ENCODE assay signal across 8 cellular contexts in genomic region chr7:140212100-140212881, GRCh38. TPM values are rescaled to one million over a fixed set of nuclear protein-coding genes. Genes with fewer than 3 reads are reported as not detected.
A peak's percentile ranks its signal among the peaks of the same experiment; 100 is the strongest.
DNase-seq lines count a peak whose midpoint lies in the region; ATAC-seq and TF ChIP-seq lines count a peak whose summit lies in the region.

No MANE protein-coding gene starts in this region.

- peak; percentile 67 for ATAC-seq in HG02885 (IDR thresholded peaks at IDR 0.05; ENCODE audit: poor library complexity, unreplicated experiment)

- H3K9me3 ChIP-seq in breast epithelium: no peaks in the 10 kb centered on the region
- no peaks in the 10 kb centered on the region for H3K9me3 ChIP-seq in endodermal cell (ENCODE audit: control insufficient read depth, low read length)

- H3K27ac ChIP-seq in breast epithelium (peak overlapping the region; percentile 65 to 67), caudate nucleus (ENCODE audit: low read depth, low read length) (no peak overlapping the region), endodermal cell (ENCODE audit: low read depth, low read length) (no peak overlapping the region)

- H3K9me3 Mint-ChIP-seq in MCF 10A (ENCODE audit: unreplicated experiment) (peaks cover 9% of the 10 kb centered on the region), HFFc6 (peaks cover 11% of the 10 kb centered on the region), endodermal cell (peaks cover 6% of the 10 kb centered on the region)
- H3K9me3 Mint-ChIP-seq in stimulated activated naive CD8-positive, alpha-beta T cell treated with anti-CD3 and anti-CD28 coated beads, Interleukin-15, Interleukin-2, amounts not matched to agents 100 ng/mL and 50 ng/mL, for 24 hours: no peaks in the 10 kb centered on the region

- H3K4me3 ChIP-seq in breast epithelium: no peak overlapping the region
- H3K4me3 ChIP-seq in endodermal cell (ENCODE audit: low read length): no peak overlapping the region

- H3K4me3 Mint-ChIP-seq in MCF 10A (ENCODE audit: unreplicated experiment): no peak overlapping the region
- peak overlapping the region; percentile 12 for H3K4me3 Mint-ChIP-seq in stimulated activated naive CD8-positive, alpha-beta T cell treated with anti-CD3 and anti-CD28 coated beads, Interleukin-15, Interleukin-2, amounts not matched to agents 100 ng/mL and 50 ng/mL, for 24 hours
- H3K4me3 Mint-ChIP-seq in HFFc6: no peak overlapping the region
- H3K4me3 Mint-ChIP-seq in endodermal cell: no peak overlapping the region

- H3K27ac Mint-ChIP-seq in MCF 10A (ENCODE audit: low read depth, unreplicated experiment): no peak overlapping the region
- peak overlapping the region; percentile 30 for H3K27ac Mint-ChIP-seq in stimulated activated naive CD8-positive, alpha-beta T cell treated with anti-CD3 and anti-CD28 coated beads, Interleukin-15, Interleukin-2, amounts not matched to agents 100 ng/mL and 50 ng/mL, for 24 hours
- no peak overlapping the region for H3K27ac Mint-ChIP-seq in HFFc6
- H3K27ac Mint-ChIP-seq in endodermal cell: no peak overlapping the region

- CTCF ChIA-PET in MCF 10A (lab: Yijun Ruan, JAX): no interaction called here

- BruUV-seq in MCF 10A (replicated peaks; lab: Mats Ljungman, UMichigan): no TSS peak

- H3K36me3 Mint-ChIP-seq in MCF 10A (ENCODE audit: insufficient read depth, unreplicated experiment) (no peaks in the 10 kb centered on the region), HFFc6 (ENCODE audit: low read depth) (no peaks in the 10 kb centered on the region), endodermal cell (ENCODE audit: low read depth) (no peaks in the 10 kb centered on the region)
- no peaks in the 10 kb centered on the region for H3K36me3 Mint-ChIP-seq in stimulated activated naive CD8-positive, alpha-beta T cell treated with anti-CD3 and anti-CD28 coated beads, Interleukin-15, Interleukin-2, amounts not matched to agents 100 ng/mL and 50 ng/mL, for 24 hours (ENCODE audit: low read depth)

- no peaks in the 10 kb centered on the region for H3K36me3 ChIP-seq in breast epithelium
- no peaks in the 10 kb centered on the region for H3K36me3 ChIP-seq in endodermal cell (ENCODE audit: control insufficient read depth, insufficient read depth, low read length)

- intact Hi-C loops in breast epithelium (cut with DNase I; ENCODE audit: low total_unique reads): no loop called here
- intact Hi-C loops in MCF 10A (cut with micrococcal nuclease): no loop called here

- TF ChIP-seq CTCF in breast epithelium (IDR thresholded peaks at IDR 0.05) (no peak), MCF 10A (IDR thresholded peaks at IDR 0.05; ENCODE audit: unreplicated experiment) (no peak), HFFc6 (IDR thresholded peaks at IDR 0.05) (no peak), endodermal cell (conservative IDR thresholded peaks at IDR 0.05) (no peak)

- no peak for TF ChIP-seq POLR2A in breast epithelium (IDR thresholded peaks at IDR 0.05)

- H3K9ac ChIP-seq in endodermal cell (ENCODE audit: extremely low read depth, low read length, poor library complexity, severe bottlenecking): no peak overlapping the region

- no peaks in the 10 kb centered on the region for H3K4me1 ChIP-seq in breast epithelium
- H3K4me1 ChIP-seq in endodermal cell (ENCODE audit: control insufficient read depth, insufficient read depth, low read length): no peaks in the 10 kb centered on the region

- WGBS in endodermal cell (ENCODE audit: insufficient coverage in 1 of 2, insufficient read length in 1 of 2), 2 experiments: 92 to 93% methylated on average over 7 to 10 of the region's 10 CpGs

- no peaks in the 10 kb centered on the region for H3K27me3 Mint-ChIP-seq in MCF 10A (ENCODE audit: insufficient read depth, unreplicated experiment)
- no peaks in the 10 kb centered on the region for H3K27me3 Mint-ChIP-seq in stimulated activated naive CD8-positive, alpha-beta T cell treated with anti-CD3 and anti-CD28 coated beads, Interleukin-15, Interleukin-2, amounts not matched to agents 100 ng/mL and 50 ng/mL, for 24 hours
- H3K27me3 Mint-ChIP-seq in HFFc6 (ENCODE audit: insufficient read depth): peaks cover 33% of the 10 kb centered on the region
- peaks cover 5% of the 10 kb centered on the region for H3K27me3 Mint-ChIP-seq in endodermal cell (ENCODE audit: insufficient read depth)

- H3K27me3 ChIP-seq in breast epithelium (no peaks in the 10 kb centered on the region), endodermal cell (ENCODE audit: control insufficient read depth, insufficient read depth, low read length, poor library complexity, severe bottlenecking) (no peaks in the 10 kb centered on the region)

- POLR2A ChIA-PET in MCF 10A (lab: Yijun Ruan, JAX): no interaction called here

- DNase-seq in breast epithelium (ENCODE audit: low spot score in 2 of 2): no peak
- DNase-seq in MCF 10A (ENCODE audit: unreplicated experiment): no peak
- peak; percentile 39 to 60 for DNase-seq in activated CD4-positive, alpha-beta T cell treated with anti-CD3 and anti-CD28 coated beads, Interleukin-2, amount 50 U/mL, for 48 hours
- no peak for DNase-seq in HFFc6
- no peak for DNase-seq in caudate nucleus (lab: John Stamatoyannopoulos, UW)
- no peak for DNase-seq in endodermal cell

- H3K4me1 Mint-ChIP-seq in MCF 10A (ENCODE audit: insufficient read depth, unreplicated experiment): peaks cover 7% of the 10 kb centered on the region
- peaks cover 60% of the 10 kb centered on the region for H3K4me1 Mint-ChIP-seq in stimulated activated naive CD8-positive, alpha-beta T cell treated with anti-CD3 and anti-CD28 coated beads, Interleukin-15, Interleukin-2, amounts not matched to agents 100 ng/mL and 50 ng/mL, for 24 hours (ENCODE audit: low read depth)
- peaks cover 8% of the 10 kb centered on the region; the same call in 1 of the 2 replicates for H3K4me1 Mint-ChIP-seq in HFFc6 (ENCODE audit: low read depth)
- H3K4me1 Mint-ChIP-seq in endodermal cell: no peaks in the 10 kb centered on the region

RNA-seq across cellular contexts. Expression of gene KDM7A, which starts 35.5 kb away (rescaled TPM):
- total RNA-seq in breast epithelium (10 to 100 TPM; 33.1 to 37.1 (median 34.7) TPM), MCF 10A (2022) (12.4 and 14.2 TPM in 2 replicates), endodermal cell (10 to 100 TPM; 22.9 to 24.5 TPM)
- 1 to 10 TPM in 5 of 6 experiments, under 1 TPM in 1; 0.97 to 2.2 (median 1.2) TPM for total RNA-seq in HFFc6 (2021; fragmentation: NEBNext Ultra II Directional; extraction: Animal tissue kit (Norgen Biotek cat#: 25700))
- polyA plus RNA-seq in endodermal cell (2013, experiment 1 of 2): 12.5 TPM
- polyA plus RNA-seq in endodermal cell (2013, experiment 2 of 2): 11.5 TPM

Comparison
In these comparisons a context has a peak if more than half of its experiments do, and no peak if none do; other contexts are left out.
1. DNase-seq: peak in activated CD4-positive, alpha-beta T cell treated with anti-CD3 and anti-CD28 coated beads, Interleukin-2, amount 50 U/mL, for 48 hours (2 of 2); none in breast epithelium (0 of 2), MCF 10A (single experiment), HFFc6 (single experiment), caudate nucleus (0 of 61) and endodermal cell (single experiment).
2. H3K27ac ChIP-seq: peak in breast epithelium (2 of 2); none in caudate nucleus (single experiment) and endodermal cell (single experiment).